Comparison of ENCODE assay signal across 11 cellular contexts in genomic region chr10:72171175-72171630, GRCh38. TPM values are rescaled to one million over a fixed set of nuclear protein-coding genes. Genes with fewer than 3 reads are reported as not detected.
DNase-seq lines count a peak whose midpoint lies in the region; ATAC-seq and TF ChIP-seq lines count a peak whose summit lies in the region.
"Had no signal": no experiment of that assay in that cellular context is flagged by ENCODE, and none has a peak within 500 bp of the region (broad histone marks: within the 10 kb centered on the region; RNA-seq: fewer than 3 reads in every experiment).

No MANE protein-coding gene starts in this region.

- TF ChIP-seq EP300 in Ishikawa (IDR thresholded peaks at IDR 0.05; ENCODE audit: borderline replicate concordance): peak; percentile 57; the same call in 1 of the 2 replicates

- H3K4me3 ChIP-seq in AG10803 (ENCODE audit: low read length) (no peak overlapping the region), breast epithelium (no peak overlapping the region)

- DNase-seq in AG10803 (ENCODE audit: low read depth): peak; percentile 80
- peak; percentile 59 to 79 for DNase-seq in breast epithelium (ENCODE audit: low spot score in 2 of 2)
- DNase-seq in left lobe of liver (ENCODE audit: low spot score): no peak
- DNase-seq in NCI-H2029 treated with DMSO at 0.1 percent for 48 hours (lab: John Stamatoyannopoulos, UW): no peak
- no peak for DNase-seq in DMS53 treated with DMSO at 0.1 percent for 48 hours (lab: John Stamatoyannopoulos, UW; ENCODE audit: unreplicated experiment)
- DNase-seq: activated naive CD4-positive, alpha-beta T cell treated with Interleukin-2 at 50 U/mL for 16 hours; DMS153 had no signal

- TF ChIP-seq POLR2A in breast epithelium (IDR thresholded peaks at IDR 0.05): no peak

- no peak for TF ChIP-seq CTCF in AG10803 (conservative IDR thresholded peaks at IDR 0.05; ENCODE audit: low read length)
- TF ChIP-seq CTCF in breast epithelium (IDR thresholded peaks at IDR 0.05): no peak

- TF ChIP-seq RAD21 in Ishikawa (IDR thresholded peaks at IDR 0.05; ENCODE audit: low read depth): peak; percentile 17; the same call in 1 of the 2 replicates

- H3K4me1 ChIP-seq in breast epithelium: no peaks in the 10 kb centered on the region

- ATAC-seq in left lobe of liver (peak; percentile 52), GM21367 (IDR thresholded peaks at IDR 0.05; ENCODE audit: unreplicated experiment) (no peak), GM19463 (IDR thresholded peaks at IDR 0.05; ENCODE audit: unreplicated experiment) (no peak)

- H3K36me3 ChIP-seq in breast epithelium: no peaks in the 10 kb centered on the region

- no peaks in the 10 kb centered on the region for H3K9me3 ChIP-seq in breast epithelium

- H3K27ac ChIP-seq in breast epithelium: peak overlapping the region; percentile 62 to 70
- H3K27ac ChIP-seq: KMS-11 had no signal

- intact Hi-C loops in breast epithelium (cut with DNase I; ENCODE audit: low total_unique reads): no loop called here

- no peaks in the 10 kb centered on the region for H3K27me3 ChIP-seq in breast epithelium

TF ChIP-seq in Ishikawa, 13 proteins besides CTCF, POLR2A, EP300 and RAD21:
- TF ChIP-seq TCF12 (IDR thresholded peaks at IDR 0.05; ENCODE audit: low read depth) (peak; percentile 29; the same call in 1 of the 2 replicates), MAX (IDR thresholded peaks at IDR 0.05) (no peak), NFIC (IDR thresholded peaks at IDR 0.05) (peak; percentile 28; the same call in 1 of the 2 replicates), TEAD4 (IDR thresholded peaks at IDR 0.05) (peak; percentile 84)

RNA-seq across cellular contexts. Expression of gene ANAPC16, which starts 44.6 kb away (rescaled TPM):
- total RNA-seq in breast epithelium (100 to 1,000 TPM; 104 to 155 (median 112) TPM), left lobe of liver (66.8 TPM)

RNA-seq across cellular contexts. Expression of gene ASCC1, which starts 44.9 kb away (rescaled TPM):
- total RNA-seq in breast epithelium (10 to 100 TPM; 28.5 to 42.9 (median 29.6) TPM), left lobe of liver (27.9 TPM)

Comparison
In these comparisons a context has a peak if more than half of its experiments do, and no peak if none do; other contexts are left out.
1. DNase-seq: peak in AG10803 (single experiment) and breast epithelium (2 of 2); none in left lobe of liver (single experiment), NCI-H2029 treated with DMSO at 0.1 percent for 48 hours (single experiment) and DMS53 treated with DMSO at 0.1 percent for 48 hours (single experiment).